ENCODE assay signal across 20 cellular contexts in the genomic region with DNA sequence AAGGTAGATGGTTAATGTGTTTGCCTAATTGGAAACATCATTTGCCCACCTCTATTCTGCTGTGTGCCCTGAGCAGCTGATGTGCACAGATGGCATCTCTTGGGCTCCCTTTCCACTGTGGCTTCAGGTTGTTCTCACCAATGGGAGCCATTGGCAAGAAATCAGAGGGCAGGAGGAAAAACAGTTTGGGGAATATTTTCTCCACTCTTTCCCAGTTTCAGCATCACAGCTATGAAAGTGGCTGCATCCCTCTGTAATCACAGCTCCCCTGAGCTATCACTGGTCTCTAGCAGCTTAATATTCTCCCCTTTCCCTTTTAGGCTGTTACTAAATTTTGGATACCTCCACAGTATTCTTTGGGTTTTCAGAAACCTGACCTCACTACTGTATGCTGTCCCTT.
"Had no signal": no experiment of that assay in that cellular context is flagged by ENCODE, and none has a peak within 500 bp of the region (broad histone marks: within the 10 kb centered on the region; RNA-seq: fewer than 3 reads in every experiment).

No MANE protein-coding gene starts in this region.

- ATAC-seq: activated CD8-positive, alpha-beta memory T cell treated with anti-CD3 and anti-CD28 coated beads, Interleukin-2, amount 10 ng/mL, durations not matched to agents 7 days and 5 days; PC-3; SK-N-SH treated with all-trans-retinoic acid at 6 μM for 48 hours had no signal

- H3K4me1 ChIP-seq: SJSA1 had no signal

- FAIRE-seq: astrocyte, colon, RCC 7860 had no signal

- H3K9me3 ChIP-seq: MG63 had no signal

- DNase-seq: activated B cell treated with CpG ODN at 0.5 μM for 24 hours; activated CD4-positive, alpha-beta T cell treated with anti-CD3 and anti-CD28 coated beads for 1 hour; activated CD4-positive, alpha-beta T cell treated with anti-CD3 and anti-CD28 coated beads, Interleukin-2, amount 10 ng/mL, durations not matched to agents 24 days and 14 days; activated CD4-positive, alpha-beta T cell treated with anti-CD3 and anti-CD28 coated beads, Interleukin-2, amount 50 U/mL, for 48 hours; activated CD8-positive, alpha-beta memory T cell treated with anti-CD3 and anti-CD28 coated beads, Interleukin-2, amount 10 ng/mL, durations not matched to agents 7 days and 5 days; activated effector memory CD4-positive, alpha-beta T cell treated with Interleukin-2 at 50 U/mL for 16 hours; activated naive CD4-positive, alpha-beta T cell; activated T-cell treated with anti-CD3 and anti-CD28 coated beads, Interleukin-2, amount 50 U/mL, for 24 hours; MG63; MV-4-11; NCI-H1417 treated with DMSO at 0.1 percent for 48 hours; NCI-H2227 treated with DMSO at 0.1 percent for 48 hours; NCI-H748 treated with DMSO at 0.1 percent for 48 hours; PC-3; SW 1271 had no signal

- H3K36me3 ChIP-seq: MG63, SJSA1 had no signal

- H3K27me3 ChIP-seq: MG63, SJSA1 had no signal

- H3K27ac ChIP-seq: SJSA1 had no signal

- H3K4me3 ChIP-seq: MG63, SJSA1 had no signal
